8 cellular contexts compared by ENCODE assay signal in the genomic region with DNA sequence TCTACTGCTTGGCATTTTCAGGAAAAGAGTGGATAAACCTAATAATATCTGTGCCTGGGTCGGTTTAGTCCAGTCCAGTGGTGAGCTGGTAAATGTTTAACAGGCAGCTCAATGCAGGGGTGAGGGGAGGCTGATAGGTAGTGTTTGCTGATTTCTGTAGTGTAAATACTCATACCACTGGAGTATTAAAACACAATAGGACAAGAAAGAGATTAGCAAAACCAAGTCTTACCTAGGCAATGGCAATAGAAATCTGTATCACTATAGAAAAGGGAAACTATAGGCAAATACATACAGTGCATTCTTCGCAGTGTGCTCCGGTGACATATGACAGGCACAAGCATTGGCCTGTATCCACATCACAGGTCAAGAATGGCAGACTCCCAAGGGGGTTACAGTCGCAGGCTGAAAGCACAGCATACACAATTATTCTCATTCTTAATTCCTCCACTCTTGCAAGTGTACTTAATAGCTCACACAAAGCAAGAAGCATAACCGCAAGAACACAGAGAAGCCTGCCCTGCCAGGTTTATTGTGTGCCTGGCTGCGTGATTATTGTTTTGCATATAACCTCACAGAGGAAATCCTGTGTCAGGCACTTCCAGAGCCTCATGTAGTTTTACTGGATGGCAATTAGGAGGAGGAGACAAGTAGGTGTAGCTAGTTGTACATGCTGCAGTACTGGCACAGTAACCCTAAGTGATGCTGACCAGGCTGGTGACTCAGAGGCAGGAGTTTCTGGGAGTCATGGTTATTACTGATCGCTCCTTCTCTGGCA. TPM values are rescaled to one million over a fixed set of nuclear protein-coding genes. Genes with fewer than 3 reads are reported as not detected.
A peak's percentile ranks its signal among the peaks of the same experiment; 100 is the strongest.
DNase-seq lines count a peak whose midpoint lies in the region; ATAC-seq and TF ChIP-seq lines count a peak whose summit lies in the region.

No MANE protein-coding gene starts in this region.

- H3F3A ChIP-seq in smooth muscle cell (ENCODE audit: low read depth), result peaks cover 19% of the 10 kb centered on the region

- H3K9me3 ChIP-seq in SJCRH30 (replicated peaks), result no peaks in the 10 kb centered on the region
- H3K9me3 ChIP-seq in heart right ventricle, result no peaks in the 10 kb centered on the region
- H3K9me3 ChIP-seq in smooth muscle cell (replicated peaks; ENCODE audit: low read depth), result no peaks in the 10 kb centered on the region

- peak; percentile 52 for ATAC-seq in GM21825 (IDR thresholded peaks at IDR 0.05; ENCODE audit: unreplicated experiment)
- ATAC-seq in heart right ventricle, result peak; percentile 44 to 90 (median 76)
- ATAC-seq in HG03342 (IDR thresholded peaks at IDR 0.05; ENCODE audit: unreplicated experiment), result no peak

- peak overlapping the region; percentile 8 for H3K9ac ChIP-seq in smooth muscle cell (ENCODE audit: low read depth)

- intact Hi-C loops in heart right ventricle (cut with DNase I), result loop anchor here in 3 of 10 donors (5.0 to 10.0 kb wide), 2 partner anchors 90 to 93 kb away; partner anchors contain the start of gene LAMB1 (in 3 of the 3)

- H3K4me1 ChIP-seq in SJCRH30 (peaks cover 10% of the 10 kb centered on the region; the same call in 1 of the 2 replicates), heart right ventricle (peaks cover 0 to 35% (median 26%) of the 10 kb centered on the region in 9 donors), smooth muscle cell (ENCODE audit: low read depth) (no peaks in the 10 kb centered on the region)

- H3K27me3 ChIP-seq in SJCRH30, result no peaks in the 10 kb centered on the region
- H3K27me3 ChIP-seq in heart right ventricle, result no peaks in the 10 kb centered on the region
- no peaks in the 10 kb centered on the region for H3K27me3 ChIP-seq in smooth muscle cell (ENCODE audit: low read depth)

- H3K4me3 ChIP-seq in SJCRH30, result no peak overlapping the region
- H3K4me3 ChIP-seq in heart right ventricle, result peak overlapping the region in 5 of 10 donors; percentile 5 to 34 (median 24)
- H3K4me3 ChIP-seq in smooth muscle cell, result no peak overlapping the region

- no peak overlapping the region for H2AFZ ChIP-seq in smooth muscle cell (ENCODE audit: low read depth)

- no peaks in the 10 kb centered on the region for H4K20me1 ChIP-seq in smooth muscle cell (ENCODE audit: low read depth)

- TF ChIP-seq CTCF in 22Rv1 (IDR thresholded peaks at IDR 0.05) (no peak), heart right ventricle (IDR thresholded peaks at IDR 0.05) (no peak), smooth muscle cell (IDR thresholded peaks at IDR 0.05; ENCODE audit: borderline replicate concordance, insufficient read depth, poor library complexity, severe bottlenecking) (no peak)

- H3K27ac ChIP-seq in 22Rv1, result peak overlapping the region; percentile 91
- no peak overlapping the region for H3K27ac ChIP-seq in SJCRH30
- H3K27ac ChIP-seq in heart right ventricle, result peak overlapping the region in 8 of 10 donors; percentile 4 to 85 (median 69)
- H3K27ac ChIP-seq in smooth muscle cell (ENCODE audit: low read depth), result peak overlapping the region; percentile 81

- H3K36me3 ChIP-seq in SJCRH30, result no peaks in the 10 kb centered on the region
- H3K36me3 ChIP-seq in heart right ventricle, result no peaks in the 10 kb centered on the region
- H3K36me3 ChIP-seq in smooth muscle cell (ENCODE audit: low read depth), result no peaks in the 10 kb centered on the region

- H3K79me2 ChIP-seq in smooth muscle cell (ENCODE audit: low read depth), result no peaks in the 10 kb centered on the region

- H3K4me2 ChIP-seq in smooth muscle cell, result peak overlapping the region; percentile 67

- 29 to 30% methylated on average over 7 of the region's 7 CpGs for WGBS in heart right ventricle, 2 donors
- 29% methylated on average over 7 of the region's 7 CpGs for WGBS in smooth muscle cell (ENCODE audit: low lambda C conversion rate)

- DNase-seq in SJCRH30 (peak; percentile 15 to 35), heart right ventricle (peak in 1 of 2 donors; percentile 20), smooth muscle cell (lab: John Stamatoyannopoulos, UW; ENCODE audit: unreplicated experiment) (no peak), KG1 (lab: John Stamatoyannopoulos, UW) (no peak), T-helper 2 cell (no peak)

RNA-seq across cellular contexts. Expression of gene LAMB4, which starts 35.0 kb away (rescaled TPM):
- total RNA-seq in SJCRH30 (2014; rRNA removed; shearing (Covaris generic)), result not detected in 2 replicates
- under 1 TPM in 8 of 10 donors, not detected in 2; 0.15 to 0.69 (median 0.25) TPM for total RNA-seq in heart right ventricle
- polyA plus RNA-seq in heart right ventricle, result under 1 TPM in 1 of 2 donors, not detected in 1; 0.38 TPM
- 0.13 and 0.67 TPM in 2 replicates for total RNA-seq in smooth muscle cell
- polyA plus RNA-seq in smooth muscle cell, result 0.06 TPM in 1 of 2 replicates, not detected in the other

Comparison
In these comparisons a context has a peak if more than half of its experiments do, and no peak if none do; other contexts are left out.
1. DNase-seq: peak in SJCRH30 (2 of 2); none in smooth muscle cell (single experiment), KG1 (single experiment) and T-helper 2 cell (0 of 5).